23 cellular contexts compared by ENCODE assay signal in genomic region chr7:155488483-155489127, GRCh38. TPM values are rescaled to one million over a fixed set of nuclear protein-coding genes. Genes with fewer than 3 reads are reported as not detected.
"Had no signal": no experiment of that assay in that cellular context is flagged by ENCODE, and none has a peak within 500 bp of the region (broad histone marks: within the 10 kb centered on the region; RNA-seq: fewer than 3 reads in every experiment).

No MANE protein-coding gene starts in this region.

- H3K9me3 Mint-ChIP-seq: activated CD4-positive, alpha-beta memory T cell treated with anti-CD3 and anti-CD28 coated beads, Interleukin-2, amount 10 ng/mL, durations not matched to agents 7 days and 5 days; activated T-cell treated with anti-CD3 and anti-CD28 coated beads, Interleukin-2, amount 50 U/mL, for 72 hours; nephron; WTC11 had no signal

- ATAC-seq: activated T-cell treated with anti-CD3 and anti-CD28 coated beads, Interleukin-2, amount 50 U/mL, for 72 hours; gastrocnemius medialis; left cardiac atrium; sciatic nerve; WTC11 had no signal

- DNase-seq: activated CD4-positive, alpha-beta memory T cell treated with anti-CD3 and anti-CD28 coated beads, Interleukin-2, amount 10 ng/mL, durations not matched to agents 7 days and 5 days; activated CD4-positive, alpha-beta T cell treated with anti-CD3 and anti-CD28 coated beads for 48 hours; activated effector memory CD4-positive, alpha-beta T cell treated with Interleukin-2 at 50 U/mL for 16 hours; activated naive CD4-positive, alpha-beta T cell treated with anti-CD3 and anti-CD28 coated beads, Interleukin-2, amount 10 ng/mL, durations not matched to agents 7 days and 5 days; activated T-cell treated with anti-CD3 and anti-CD28 coated beads, Interleukin-2, amount 50 U/mL, for 72 hours; amygdala; colonic mucosa; esophagus squamous epithelium; gastrocnemius medialis; left cardiac atrium; nucleus accumbens; posterior cingulate gyrus; small intestine; stimulated activated CD4-positive, alpha-beta T cell treated with anti-CD3 and anti-CD28 coated beads, Interleukin-15, amount 100 ng/mL, for 24 hours; stimulated activated naive CD4-positive, alpha-beta T cell; T1000; testis; trophoblast cell; uterus had no signal

- H3K36me3 Mint-ChIP-seq: WTC11 had no signal

- H3K27ac Mint-ChIP-seq: activated CD4-positive, alpha-beta memory T cell treated with anti-CD3 and anti-CD28 coated beads, Interleukin-2, amount 10 ng/mL, durations not matched to agents 7 days and 5 days; activated naive CD4-positive, alpha-beta T cell treated with anti-CD3 and anti-CD28 coated beads, Interleukin-2, amount 10 ng/mL, durations not matched to agents 7 days and 5 days; activated T-cell treated with anti-CD3 and anti-CD28 coated beads, Interleukin-2, amount 50 U/mL, for 72 hours; nephron; WTC11 had no signal

- H3K4me3 Mint-ChIP-seq: activated CD4-positive, alpha-beta memory T cell treated with anti-CD3 and anti-CD28 coated beads, Interleukin-2, amount 10 ng/mL, durations not matched to agents 7 days and 5 days; activated naive CD4-positive, alpha-beta T cell treated with anti-CD3 and anti-CD28 coated beads, Interleukin-2, amount 10 ng/mL, durations not matched to agents 7 days and 5 days; activated T-cell treated with anti-CD3 and anti-CD28 coated beads, Interleukin-2, amount 50 U/mL, for 72 hours; nephron; WTC11 had no signal

RNA-seq across cellular contexts. Expression of gene EN2, which starts 30.7 kb away (rescaled TPM):
- polyA plus RNA-seq: liver, small intestine had no signal

RNA-seq across cellular contexts. Expression of gene CNPY1, which starts 57.8 kb away (rescaled TPM):
- polyA plus RNA-seq: liver, small intestine had no signal
